Comparison of ENCODE assay signal across 10 cellular contexts in genomic region chr17:45341389-45342158, GRCh38. TPM values are rescaled to one million over a fixed set of nuclear protein-coding genes. Genes with fewer than 3 reads are reported as not detected.
A peak's percentile ranks its signal among the peaks of the same experiment; 100 is the strongest.
DNase-seq lines count a peak whose midpoint lies in the region; ATAC-seq, FAIRE-seq and TF ChIP-seq lines count a peak whose summit lies in the region.
"Had no signal": no experiment of that assay in that cellular context is flagged by ENCODE, and none has a peak within 500 bp of the region (broad histone marks: within the 10 kb centered on the region; RNA-seq: fewer than 3 reads in every experiment).

No MANE protein-coding gene starts in this region.

- ATAC-seq in body of pancreas (peak; percentile 51), upper lobe of right lung (peak; percentile 70), HG03196 (IDR thresholded peaks at IDR 0.05; ENCODE audit: unreplicated experiment) (no peak)

- no peaks in the 10 kb centered on the region for H3K36me3 Mint-ChIP-seq in T-helper 2 cell treated with Interferon-gamma antibody and Interleukin-4, amounts not matched to agents 5 μg/mL and 100 μg/mL, for 36 hours (ENCODE audit: low read depth)

- H2AFZ ChIP-seq in keratinocyte (ENCODE audit: control insufficient read depth, low read length), result peak overlapping the region; percentile 74

- intact Hi-C loops in body of pancreas (cut with DNase I) (no loop called here), upper lobe of right lung (cut with DNase I) (no loop called here)

- H3K27ac ChIP-seq in body of pancreas (no peak overlapping the region), keratinocyte (ENCODE audit: control insufficient read depth, insufficient read depth, low read length) (no peak overlapping the region), upper lobe of right lung (peak overlapping the region; percentile 18)

- H3K27ac Mint-ChIP-seq in T-helper 2 cell treated with Interferon-gamma antibody and Interleukin-4, amounts not matched to agents 5 μg/mL and 100 μg/mL, for 36 hours, result peak overlapping the region; percentile 65
- H3K27ac Mint-ChIP-seq: CD4-positive, alpha-beta T cell had no signal

- TF ChIP-seq CTCF in body of pancreas (IDR thresholded peaks at IDR 0.05), result no peak
- TF ChIP-seq CTCF in keratinocyte (optimal IDR thresholded peaks at IDR 0.05 in 1 of 3, IDR thresholded peaks at IDR 0.05 in 1 of 3, conservative IDR thresholded peaks at IDR 0.05 in 1 of 3; ENCODE audit: extremely low read depth in 1 of 3, insufficient read depth in 2 of 3, low read length in 3 of 3), result no peak
- TF ChIP-seq CTCF in upper lobe of right lung (IDR thresholded peaks at IDR 0.05), result no peak
- no peak for TF ChIP-seq CTCF in GM13977 (IDR thresholded peaks at IDR 0.05; ENCODE audit: extremely low read depth, insufficient read depth, missing control alignments)

- H3K4me3 ChIP-seq in body of pancreas (no peak overlapping the region), keratinocyte (ENCODE audit: control insufficient read depth in 2 of 3, extremely low read depth in 1 of 3, insufficient read depth in 2 of 3, low read depth in 1 of 3, low read length in 3 of 3) (no peak overlapping the region), upper lobe of right lung (no peak overlapping the region)

- no peaks in the 10 kb centered on the region for H3K9me3 ChIP-seq in body of pancreas
- H3K9me3 ChIP-seq in keratinocyte (ENCODE audit: control insufficient read depth, low read depth, low read length), result no peaks in the 10 kb centered on the region
- no peaks in the 10 kb centered on the region for H3K9me3 ChIP-seq in upper lobe of right lung

- in situ Hi-C loops in GM13977 (cut with MboI; ENCODE audit: low pct_unique_long_range_greater_than_20kb, low sequenced_read_pairs, unreplicated experiment), result no loop called here

- no peaks in the 10 kb centered on the region for H3K27me3 ChIP-seq in body of pancreas
- H3K27me3 ChIP-seq in keratinocyte (ENCODE audit: control insufficient read depth, extremely low read depth, insufficient read depth, low read length), result no peaks in the 10 kb centered on the region
- no peaks in the 10 kb centered on the region for H3K27me3 ChIP-seq in upper lobe of right lung

- no peak for DNase-seq in T-helper 2 cell treated with Interferon-gamma antibody and Interleukin-4, amounts not matched to agents 5 μg/mL and 100 μg/mL, for 36 hours (ENCODE audit: low spot score)
- DNase-seq in T-helper 2 cell, result no peak
- DNase-seq in body of pancreas, result peak in 3 of 4 donors; percentile 21 to 37 (median 27)
- DNase-seq in keratinocyte (ENCODE audit: low read depth, low spot score), result peak; percentile 28
- DNase-seq in upper lobe of right lung, result peak; percentile 70
- no peak for DNase-seq in GM13977 (ENCODE audit: low spot score)
- no peak for DNase-seq in NCI-H1694 treated with DMSO at 0.1 percent for 48 hours (lab: John Stamatoyannopoulos, UW)
- DNase-seq: nucleus accumbens had no signal

- 71 to 77% methylated on average over 9 to 14 of the region's 14 CpGs for WGBS in body of pancreas, 2 donors

- H3K9me1 ChIP-seq in keratinocyte (ENCODE audit: control insufficient read depth, extremely low read depth, insufficient read depth, low read length), result no peaks in the 10 kb centered on the region

- H3K4me1 ChIP-seq in body of pancreas (peaks cover 5% of the 10 kb centered on the region), keratinocyte (ENCODE audit: control insufficient read depth, extremely low read depth, insufficient read depth, low read length) (peaks cover 9% of the 10 kb centered on the region), upper lobe of right lung (peaks cover 14% of the 10 kb centered on the region)

- H3K36me3 ChIP-seq in body of pancreas (replicated peaks in 1 of 2; ENCODE audit: insufficient read depth in 1 of 2, low read depth in 2 of 2) (no peaks in the 10 kb centered on the region), keratinocyte (ENCODE audit: control insufficient read depth in 2 of 2, extremely low read depth in 1 of 2, insufficient read depth in 2 of 2, low read length in 2 of 2) (no peaks in the 10 kb centered on the region), upper lobe of right lung (no peaks in the 10 kb centered on the region)

- no peak overlapping the region for H3K9ac ChIP-seq in keratinocyte (ENCODE audit: control insufficient read depth, extremely low read depth, insufficient read depth, low read length)

- no peaks in the 10 kb centered on the region for H3K79me2 ChIP-seq in keratinocyte (ENCODE audit: control insufficient read depth, insufficient read depth, low read length)

- H3K9me3 Mint-ChIP-seq in T-helper 2 cell treated with Interferon-gamma antibody and Interleukin-4, amounts not matched to agents 5 μg/mL and 100 μg/mL, for 36 hours, result no peaks in the 10 kb centered on the region
- H3K9me3 Mint-ChIP-seq: CD4-positive, alpha-beta T cell had no signal

- no peak for FAIRE-seq in keratinocyte (lab: Jason Lieb, UNC)

- H3K4me3 Mint-ChIP-seq in T-helper 2 cell treated with Interferon-gamma antibody and Interleukin-4, amounts not matched to agents 5 μg/mL and 100 μg/mL, for 36 hours, result no peak overlapping the region
- H3K4me3 Mint-ChIP-seq: CD4-positive, alpha-beta T cell had no signal

- H3K4me1 Mint-ChIP-seq in T-helper 2 cell treated with Interferon-gamma antibody and Interleukin-4, amounts not matched to agents 5 μg/mL and 100 μg/mL, for 36 hours (ENCODE audit: low read depth), result no peaks in the 10 kb centered on the region

- TF ChIP-seq POLR2A in body of pancreas (IDR thresholded peaks at IDR 0.05), result no peak

- dilution Hi-C loops in keratinocyte (cut with MboI; ENCODE audit: extremely low pct_ligation_motif_present, low sequenced_read_pairs), result no loop called here

- peak overlapping the region; percentile 17 for H3K4me2 ChIP-seq in keratinocyte (ENCODE audit: control insufficient read depth, extremely low read depth, insufficient read depth, low read depth, low read length)

- no peaks in the 10 kb centered on the region for H4K20me1 ChIP-seq in keratinocyte (ENCODE audit: control insufficient read depth, extremely low read depth, insufficient read depth, low read length)

- no peaks in the 10 kb centered on the region for H3K27me3 Mint-ChIP-seq in T-helper 2 cell treated with Interferon-gamma antibody and Interleukin-4, amounts not matched to agents 5 μg/mL and 100 μg/mL, for 36 hours (ENCODE audit: low read depth)
- H3K27me3 Mint-ChIP-seq: CD4-positive, alpha-beta T cell had no signal

RNA-seq across cellular contexts. Expression of gene MAP3K14, which starts 24.8 kb away (rescaled TPM):
- total RNA-seq in body of pancreas, result 1 to 10 TPM; 6.5 to 9.9 TPM
- polyA plus RNA-seq in keratinocyte, result 6.5 to 8.3 TPM (median 7.1 TPM) in 3 replicates
- 2.8 TPM for polyA plus RNA-seq in keratinocyte (2011; ENCODE audit: low read depth)
- polyA plus RNA-seq in keratinocyte (2011; cell fraction: cytosol; rRNA removed), result 3.2 and 4.9 TPM in 2 replicates
- 16.6 and 20.8 TPM in 2 replicates for polyA plus RNA-seq in keratinocyte (2011; cell fraction: nucleus; rRNA removed)
- 3.3 and 5.9 TPM in 2 replicates for polyA plus RNA-seq in keratinocyte (2012; ENCODE audit: low replicate concordance)
- polyA minus RNA-seq in keratinocyte, result 5.0 to 7.3 TPM (median 6.0 TPM) in 3 replicates
- polyA minus RNA-seq in keratinocyte (2011; cell fraction: cytosol; rRNA and poly(A)+ RNA removed), result 2.5 TPM
- 7.8 and 10.7 TPM in 2 replicates for polyA minus RNA-seq in keratinocyte (2011; cell fraction: nucleus; rRNA and poly(A)+ RNA removed)
- total RNA-seq in upper lobe of right lung, result 9.9 TPM

Comparison
In these comparisons a context has a peak if more than half of its experiments do, and no peak if none do; other contexts are left out.
1. DNase-seq: peak in body of pancreas (3 of 4), keratinocyte (single experiment) and upper lobe of right lung (single experiment); none in T-helper 2 cell treated with Interferon-gamma antibody and Interleukin-4, amounts not matched to agents 5 μg/mL and 100 μg/mL, for 36 hours (single experiment), T-helper 2 cell (0 of 5), GM13977 (single experiment) and NCI-H1694 treated with DMSO at 0.1 percent for 48 hours (single experiment).